Comparison of ENCODE assay signal across 18 cellular contexts in genomic region chr2:80560298-80560697, GRCh38.
"Had no signal": no experiment of that assay in that cellular context is flagged by ENCODE, and none has a peak within 500 bp of the region (broad histone marks: within the 10 kb centered on the region; RNA-seq: fewer than 3 reads in every experiment).

No MANE protein-coding gene starts in this region.

- DNase-seq: activated CD4-positive, alpha-beta T cell treated with anti-CD3 and anti-CD28 coated beads, Interleukin-2, amount 10 ng/mL, durations not matched to agents 7 days and 5 days; activated CD8-positive, alpha-beta memory T cell treated with anti-CD3 and anti-CD28 coated beads for 24 hours; activated naive CD4-positive, alpha-beta T cell; activated naive CD8-positive, alpha-beta T cell treated with anti-CD3 and anti-CD28 coated beads, Interleukin-2, amount 10 ng/mL, durations not matched to agents 7 days and 5 days; brain microvascular endothelial cell; cerebellar nuclear complex; effector memory CD4-positive, alpha-beta T cell; gastrocnemius medialis; heart left ventricle; immature natural killer cell; left cardiac atrium; mucosa of descending colon; naive thymus-derived CD8-positive, alpha-beta T cell; pancreas; stimulated activated CD4-positive, alpha-beta T cell treated with anti-CD3 and anti-CD28 coated beads, Interleukin-1b, Interleukin-23, amount 100 ng/mL, for 48 hours; stimulated activated naive CD8-positive, alpha-beta T cell treated with anti-CD3 and anti-CD28 coated beads, Interleukin-15, amount 100 ng/mL, for 72 hours; testis; upper lobe of left lung had no signal

- ATAC-seq: gastrocnemius medialis; heart left ventricle; mucosa of descending colon; naive thymus-derived CD8-positive, alpha-beta T cell; pancreas; stimulated activated naive CD8-positive, alpha-beta T cell treated with anti-CD3 and anti-CD28 coated beads, Interleukin-15, amount 100 ng/mL, for 72 hours had no signal

- H3K4me3 ChIP-seq: gastrocnemius medialis, heart left ventricle, mucosa of descending colon, pancreas, testis, upper lobe of left lung had no signal

- H3K9me3 ChIP-seq: gastrocnemius medialis, heart left ventricle, mucosa of descending colon, pancreas, testis, upper lobe of left lung had no signal

- H3K27ac ChIP-seq: brain microvascular endothelial cell, gastrocnemius medialis, heart left ventricle, pancreas, testis, upper lobe of left lung had no signal

- H3K4me1 ChIP-seq: gastrocnemius medialis, pancreas, testis, upper lobe of left lung had no signal

- H3K27me3 ChIP-seq: brain microvascular endothelial cell, gastrocnemius medialis, heart left ventricle, pancreas, testis, upper lobe of left lung had no signal

- H3K36me3 ChIP-seq: brain microvascular endothelial cell, gastrocnemius medialis, heart left ventricle, pancreas, upper lobe of left lung had no signal
